Comparison of ENCODE assay signal across 8 cellular contexts in the genomic region with DNA sequence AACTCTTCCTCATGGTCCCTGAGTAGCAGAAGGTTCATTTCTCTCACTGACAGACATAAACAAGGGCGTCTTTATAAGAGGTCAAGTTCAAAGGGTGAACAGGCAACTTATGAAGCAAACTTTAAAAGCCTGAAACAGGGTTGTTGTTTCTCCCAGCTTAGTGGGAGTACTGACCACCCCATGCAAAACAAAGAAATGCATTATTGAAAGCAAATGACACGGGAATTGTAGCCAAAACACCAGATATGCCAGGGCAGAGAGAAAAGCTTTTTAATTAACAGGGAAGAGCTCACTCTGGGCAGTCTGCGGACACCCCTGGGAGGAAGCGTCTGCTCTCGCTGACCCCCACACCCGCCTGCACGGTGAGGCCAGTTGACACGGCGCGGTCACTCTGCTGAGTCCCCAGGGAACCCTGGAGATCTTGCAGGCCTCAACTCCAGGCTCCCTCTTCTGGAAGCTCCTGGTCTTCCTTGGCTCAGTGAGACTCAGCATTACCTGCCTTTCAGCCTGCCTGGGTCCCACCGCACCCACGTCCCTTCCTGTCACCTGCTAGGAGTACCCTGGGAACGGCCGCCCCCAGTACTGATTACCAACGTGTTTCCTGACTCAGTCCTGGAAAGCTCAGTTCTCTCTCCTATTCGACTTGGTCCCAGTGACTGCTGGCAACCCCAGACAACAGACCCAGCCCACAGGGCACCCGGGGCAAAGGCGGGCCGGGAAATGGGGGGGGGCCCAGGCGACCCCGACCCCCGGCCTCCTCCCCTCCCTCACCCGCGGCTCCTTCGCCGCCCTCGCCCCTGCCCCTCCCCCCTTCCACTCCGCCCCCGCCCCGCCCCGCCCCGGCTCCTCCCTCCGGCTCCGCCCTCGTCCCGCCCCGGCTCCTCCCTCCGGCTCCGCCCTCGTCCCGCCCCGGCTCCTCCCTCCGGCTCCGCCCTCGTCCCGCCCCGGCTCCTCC. TPM values are rescaled to one million over a fixed set of nuclear protein-coding genes. Genes with fewer than 3 reads are reported as not detected.
DNase-seq lines count a peak whose midpoint lies in the region; ATAC-seq, FAIRE-seq and TF ChIP-seq lines count a peak whose summit lies in the region.

No MANE protein-coding gene starts in this region.

- peaks cover 25% of the 10 kb centered on the region for H3K4me1 Mint-ChIP-seq in activated T-helper 1 cell treated with anti-CD3 and anti-CD28 coated beads, Interleukin-12 subunit alpha, Interleukin-12 subunit beta, Interleukin-2, Interleukin-4 antibody, amounts not matched to agents 30 ng/mL and 10 ng/mL and 1 ng/mL, durations not matched to agents 14 hours and 24 hours and 36 hours (ENCODE audit: low read depth)
- H3K4me1 Mint-ChIP-seq in natural killer cell, result peaks cover 25% of the 10 kb centered on the region in 2 donors

- DNase-seq in A549 (ENCODE audit: low read depth in 1 of 2, low spot score in 1 of 2) (peak; percentile 43 to 65), NCI-H345 (lab: John Stamatoyannopoulos, UW) (peak; percentile 66), fibroblast of the aortic adventitia (ENCODE audit: low read depth) (peak; percentile 46), natural killer cell (peak; percentile 39), NCI-H774 (lab: John Stamatoyannopoulos, UW) (no peak)
- peak; percentile 14 for DNase-seq in activated T-helper 1 cell treated with anti-CD3 and anti-CD28 coated beads, Interleukin-12 subunit alpha, Interleukin-12 subunit beta, Interleukin-2, Interleukin-4 antibody, amounts not matched to agents 30 ng/mL and 10 ng/mL and 1 ng/mL, durations not matched to agents 14 hours and 24 hours and 36 hours (ENCODE audit: low spot score)

- peak overlapping the region; percentile 48 for H3K4me3 ChIP-seq in A549
- peak overlapping the region; percentile 40; the same call in 1 of the 2 replicates for H3K4me3 ChIP-seq in GM08714 (ENCODE audit: low read length)
- H3K4me3 ChIP-seq in fibroblast of the aortic adventitia (ENCODE audit: low read depth, low read length), result peak overlapping the region; percentile 61

- no peak for TF ChIP-seq EP300 in A549 (IDR thresholded peaks at IDR 0.05)

- H3K9me3 Mint-ChIP-seq in activated T-helper 1 cell treated with anti-CD3 and anti-CD28 coated beads, Interleukin-12 subunit alpha, Interleukin-12 subunit beta, Interleukin-2, Interleukin-4 antibody, amounts not matched to agents 30 ng/mL and 10 ng/mL and 1 ng/mL, durations not matched to agents 14 hours and 24 hours and 36 hours, result no peaks in the 10 kb centered on the region
- H3K9me3 Mint-ChIP-seq in natural killer cell, result no peaks in the 10 kb centered on the region

- peak overlapping the region; percentile 67 for H3K4me3 Mint-ChIP-seq in activated T-helper 1 cell treated with anti-CD3 and anti-CD28 coated beads, Interleukin-12 subunit alpha, Interleukin-12 subunit beta, Interleukin-2, Interleukin-4 antibody, amounts not matched to agents 30 ng/mL and 10 ng/mL and 1 ng/mL, durations not matched to agents 14 hours and 24 hours and 36 hours
- peak overlapping the region; percentile 76 for H3K4me3 Mint-ChIP-seq in natural killer cell

- CTCF ChIA-PET in A549 (lab: Yijun Ruan, JAX), result interaction anchor here (1.0 to 1.8 kb wide), 7 partner anchors 13 to 143 kb away, joined by 3 to 7 read pairs (median 4); a partner anchor contains a TSS

- 34% methylated on average over 15 of the region's 47 CpGs for WGBS in A549 (ENCODE audit: missing lambda C conversion rate)

- peak overlapping the region; percentile 82 for H3K27ac Mint-ChIP-seq in activated T-helper 1 cell treated with anti-CD3 and anti-CD28 coated beads, Interleukin-12 subunit alpha, Interleukin-12 subunit beta, Interleukin-2, Interleukin-4 antibody, amounts not matched to agents 30 ng/mL and 10 ng/mL and 1 ng/mL, durations not matched to agents 14 hours and 24 hours and 36 hours
- peak overlapping the region; percentile 86 to 97 for H3K27ac Mint-ChIP-seq in natural killer cell

- TF ChIP-seq POLR2A in A549 (IDR thresholded peaks at IDR 0.05; ENCODE audit: low read length), result no peak

- H3K27me3 Mint-ChIP-seq in activated T-helper 1 cell treated with anti-CD3 and anti-CD28 coated beads, Interleukin-12 subunit alpha, Interleukin-12 subunit beta, Interleukin-2, Interleukin-4 antibody, amounts not matched to agents 30 ng/mL and 10 ng/mL and 1 ng/mL, durations not matched to agents 14 hours and 24 hours and 36 hours (ENCODE audit: insufficient read depth), result no peaks in the 10 kb centered on the region
- H3K27me3 Mint-ChIP-seq in natural killer cell (ENCODE audit: low read depth in 2 of 2), result no peaks in the 10 kb centered on the region

- TF ChIP-seq RAD21 in A549 (conservative IDR thresholded peaks at IDR 0.05 in 1 of 2, IDR thresholded peaks at IDR 0.05 in 1 of 2), result peak; percentile 17 to 18; a peak in 2 of 5 replicates

- POLR2A ChIA-PET in A549 (lab: Yijun Ruan, JAX), result interaction anchor here (0.8 to 1.4 kb wide), 4 partner anchors 8 to 117 kb away, joined by 3 to 6 read pairs (median 4); a partner anchor contains a TSS

- no peak for FAIRE-seq in A549 (lab: Jason Lieb, UNC)

- H3K36me3 Mint-ChIP-seq in activated T-helper 1 cell treated with anti-CD3 and anti-CD28 coated beads, Interleukin-12 subunit alpha, Interleukin-12 subunit beta, Interleukin-2, Interleukin-4 antibody, amounts not matched to agents 30 ng/mL and 10 ng/mL and 1 ng/mL, durations not matched to agents 14 hours and 24 hours and 36 hours (ENCODE audit: low read depth), result no peaks in the 10 kb centered on the region
- no peaks in the 10 kb centered on the region for H3K36me3 Mint-ChIP-seq in natural killer cell

- peak overlapping the region; percentile 52 to 81; a peak in 4 of 6 replicates for H3K27ac ChIP-seq in A549

- peak overlapping the region; percentile 94 for H3K4me2 ChIP-seq in A549

- no peaks in the 10 kb centered on the region for H3K9me3 ChIP-seq in A549

- TF ChIP-seq CTCF in A549 (IDR thresholded peaks at IDR 0.05) (peak; percentile 17; the same call in 2 of the 3 replicates), fibroblast of the aortic adventitia (IDR thresholded peaks at IDR 0.05; ENCODE audit: insufficient read depth, low read length) (peak; percentile 47), natural killer cell (IDR thresholded peaks at IDR 0.05) (no peak)

- peaks cover 9% of the 10 kb centered on the region for H3K4me1 ChIP-seq in A549

- ATAC-seq in A549 (peak; percentile 63 to 70), natural killer cell (no peak), HG03521 (IDR thresholded peaks at IDR 0.05; ENCODE audit: unreplicated experiment) (no peak)

- intact Hi-C loops in activated T-helper 1 cell treated with anti-CD3 and anti-CD28 coated beads, Interleukin-12 subunit alpha, Interleukin-12 subunit beta, Interleukin-2, Interleukin-4 antibody, amounts not matched to agents 30 ng/mL and 10 ng/mL and 1 ng/mL, durations not matched to agents 14 hours and 24 hours and 36 hours (cut with micrococcal nuclease), result loop anchor here (2.0 kb wide), 1 partner anchor 1305 kb away; a partner anchor contains a TSS
- intact Hi-C loops in natural killer cell (cut with micrococcal nuclease), result no loop called here

RNA-seq across cellular contexts. Expression of a gene that starts 1.0 kb away (rescaled TPM):
- polyA plus RNA-seq in A549 (2011; rRNA removed) (3.2 and 3.4 TPM in 2 replicates), A549 (2017; fragmentation: RNase III; extraction: RNeasy Plus Mini Kit Qiagen cat#74134 plus additional on column Dnase treatment) (5.8 to 8.1 TPM (median 7.1 TPM) in 3 replicates)
- polyA plus RNA-seq in A549 (2012; cell fraction: cytosol; rRNA removed), result 7.5 and 10.7 TPM in 2 replicates
- polyA plus RNA-seq in A549 (2012; cell fraction: nucleus; rRNA removed), result 38.4 and 40.3 TPM in 2 replicates
- polyA minus RNA-seq in A549 (2011; rRNA and poly(A)+ RNA removed), result 1.2 and 1.3 TPM in 2 replicates
- total RNA-seq in activated T-helper 1 cell treated with anti-CD3 and anti-CD28 coated beads, Interleukin-12 subunit alpha, Interleukin-12 subunit beta, Interleukin-2, Interleukin-4 antibody, amounts not matched to agents 30 ng/mL and 10 ng/mL and 1 ng/mL, durations not matched to agents 14 hours and 24 hours and 36 hours, result 13.3 and 17.8 TPM in 2 replicates
- total RNA-seq in fibroblast of the aortic adventitia (ENCODE audit: low replicate concordance) (9.4 and 17.7 TPM in 2 replicates), natural killer cell (10 to 100 TPM; 43.6 to 47.4 (median 46.7) TPM)

RNA-seq across cellular contexts. Expression of a gene that starts 15.2 kb away (rescaled TPM):
- polyA plus RNA-seq in A549 (2011; rRNA removed) (2.9 and 3.2 TPM in 2 replicates), A549 (2017; fragmentation: RNase III; extraction: RNeasy Plus Mini Kit Qiagen cat#74134 plus additional on column Dnase treatment) (5.1 to 7.2 TPM (median 5.5 TPM) in 3 replicates)
- polyA plus RNA-seq in A549 (2012; cell fraction: cytosol; rRNA removed), result 6.3 and 6.7 TPM in 2 replicates
- 5.8 and 6.5 TPM in 2 replicates for polyA plus RNA-seq in A549 (2012; cell fraction: nucleus; rRNA removed)
- polyA minus RNA-seq in A549 (2011; rRNA and poly(A)+ RNA removed), result 1.1 and 1.4 TPM in 2 replicates
- 11.6 and 15.2 TPM in 2 replicates for total RNA-seq in activated T-helper 1 cell treated with anti-CD3 and anti-CD28 coated beads, Interleukin-12 subunit alpha, Interleukin-12 subunit beta, Interleukin-2, Interleukin-4 antibody, amounts not matched to agents 30 ng/mL and 10 ng/mL and 1 ng/mL, durations not matched to agents 14 hours and 24 hours and 36 hours
- total RNA-seq in fibroblast of the aortic adventitia (ENCODE audit: low replicate concordance) (0.08 TPM in 1 of 2 replicates, not detected in the other), natural killer cell (10 to 100 TPM; 21.7 to 70.5 (median 25.2) TPM)

RNA-seq across cellular contexts. Expression of a gene that starts 38.4 kb away (rescaled TPM):
- polyA plus RNA-seq in A549 (2011; rRNA removed), result 21.6 and 23.2 TPM in 2 replicates
- polyA plus RNA-seq in A549 (2012; cell fraction: cytosol; rRNA removed), result 46.8 and 60.5 TPM in 2 replicates
- 138 and 168 TPM in 2 replicates for polyA plus RNA-seq in A549 (2012; cell fraction: nucleus; rRNA removed)
- 33.3 to 42.4 TPM (median 38.7 TPM) in 3 replicates for polyA plus RNA-seq in A549 (2017; fragmentation: RNase III; extraction: RNeasy Plus Mini Kit Qiagen cat#74134 plus additional on column Dnase treatment)
- polyA minus RNA-seq in A549 (2011; rRNA and poly(A)+ RNA removed), result 29.7 and 37.4 TPM in 2 replicates
- 132 and 139 TPM in 2 replicates for total RNA-seq in activated T-helper 1 cell treated with anti-CD3 and anti-CD28 coated beads, Interleukin-12 subunit alpha, Interleukin-12 subunit beta, Interleukin-2, Interleukin-4 antibody, amounts not matched to agents 30 ng/mL and 10 ng/mL and 1 ng/mL, durations not matched to agents 14 hours and 24 hours and 36 hours
- 96.8 and 114 TPM in 2 replicates for total RNA-seq in fibroblast of the aortic adventitia (ENCODE audit: low replicate concordance)
- 10 to 100 TPM; 89.7 to 91.3 (median 89.9) TPM for total RNA-seq in natural killer cell

RNA-seq across cellular contexts. Expression of a gene that starts 52.5 kb away (rescaled TPM):
- not detected in 2 replicates for polyA plus RNA-seq in A549 (2011; rRNA removed)
- polyA plus RNA-seq in A549 (2012; cell fraction: cytosol; rRNA removed), result not detected in 2 replicates
- not detected in 2 replicates for polyA plus RNA-seq in A549 (2012; cell fraction: nucleus; rRNA removed)
- polyA plus RNA-seq in A549 (2017; fragmentation: RNase III; extraction: RNeasy Plus Mini Kit Qiagen cat#74134 plus additional on column Dnase treatment), result not detected in 3 replicates
- not detected in 2 replicates for polyA minus RNA-seq in A549 (2011; rRNA and poly(A)+ RNA removed)
- not detected in 2 replicates for total RNA-seq in activated T-helper 1 cell treated with anti-CD3 and anti-CD28 coated beads, Interleukin-12 subunit alpha, Interleukin-12 subunit beta, Interleukin-2, Interleukin-4 antibody, amounts not matched to agents 30 ng/mL and 10 ng/mL and 1 ng/mL, durations not matched to agents 14 hours and 24 hours and 36 hours
- not detected in 2 replicates for total RNA-seq in fibroblast of the aortic adventitia (ENCODE audit: low replicate concordance)
- total RNA-seq in natural killer cell, result not detected

Comparison
In these comparisons a context has a peak if more than half of its experiments do, and no peak if none do; other contexts are left out.
1. ATAC-seq: peak in A549 (2 of 2); none in natural killer cell (0 of 3) and HG03521 (single experiment).
2. RNA of a gene that starts 15.2 kb away (total RNA-seq): 21.7 to 70.5 TPM in natural killer cell and 11.6 to 15.2 TPM in activated T-helper 1 cell treated with anti-CD3 and anti-CD28 coated beads, Interleukin-12 subunit alpha, Interleukin-12 subunit beta, Interleukin-2, Interleukin-4 antibody, amounts not matched to agents 30 ng/mL and 10 ng/mL and 1 ng/mL, durations not matched to agents 14 hours and 24 hours and 36 hours; 0.08 TPM in fibroblast of the aortic adventitia; every median in the first group is over 10 times any median in the second.
3. Peak in every context shown above with its lines, with median percentiles within 50 percentile points of each other: H3K4me3 ChIP-seq.